14 cellular contexts compared by ENCODE assay signal in genomic region chr17:42340691-42341127, GRCh38. TPM values are rescaled to one million over a fixed set of nuclear protein-coding genes. Genes with fewer than 3 reads are reported as not detected.
DNase-seq lines count a peak whose midpoint lies in the region; ATAC-seq, FAIRE-seq and TF ChIP-seq lines count a peak whose summit lies in the region.
"Had no signal": no experiment of that assay in that cellular context is flagged by ENCODE, and none has a peak within 500 bp of the region (broad histone marks: within the 10 kb centered on the region; RNA-seq: fewer than 3 reads in every experiment).

No MANE protein-coding gene starts in this region.

- POLR2A ChIA-PET in WTC11 (lab: Charles Lee) (no interaction called here), HepG2 (lab: Yijun Ruan, JAX) (no interaction called here)

- TF ChIP-seq POLR2A in HepG2 (IDR thresholded peaks at IDR 0.05; ENCODE audit: insufficient read depth in 1 of 2, low read depth in 2 of 2, low read length in 2 of 2), result no peak

- no peak for TF ChIP-seq CTCF in WTC11 (IDR thresholded peaks at IDR 0.05)
- TF ChIP-seq CTCF in HepG2 (CRISPR knock-in tag; IDR thresholded peaks at IDR 0.05), result no peak

- H3K4me3 ChIP-seq in GM23248, result no peak overlapping the region
- H3K4me3 ChIP-seq in small intestine (ENCODE audit: low read depth in 1 of 2, low read length in 2 of 2), result no peak overlapping the region
- no peak overlapping the region for H3K4me3 ChIP-seq in HAP-1
- no peak overlapping the region for H3K4me3 ChIP-seq in HepG2 (replicated peaks in 1 of 3; ENCODE audit: insufficient read depth in 1 of 3, low read depth in 2 of 3, low read length in 3 of 3)
- H3K4me3 ChIP-seq: right lobe of liver had no signal

- intact Hi-C loops in HepG2 (cut with micrococcal nuclease; ENCODE audit: unreplicated experiment), result no loop called here

- peak overlapping the region; percentile 39 for H3K27ac Mint-ChIP-seq in WTC11
- peak overlapping the region; percentile 97 for H3K27ac Mint-ChIP-seq in activated naive CD4-positive, alpha-beta T cell treated with anti-CD3 and anti-CD28 coated beads, Interleukin-2, amount 50 U/mL, for 24 hours

- in situ Hi-C loops in GM23248 (cut with MboI), result no loop called here
- in situ Hi-C loops in HAP-1 (cut with MboI; ENCODE audit: low sequenced_read_pairs), result no loop called here
- in situ Hi-C loops in HepG2 (cut with HindIII; ENCODE audit: extremely low pct_ligation_motif_present, low pct_unique_long_range_greater_than_20kb), result no loop called here

- no peak for TF ChIP-seq RAD21 in HepG2 (CRISPR knock-in tag; IDR thresholded peaks at IDR 0.05)

- H3K4me3 Mint-ChIP-seq in WTC11, result no peak overlapping the region
- H3K4me3 Mint-ChIP-seq in activated naive CD4-positive, alpha-beta T cell treated with anti-CD3 and anti-CD28 coated beads, Interleukin-2, amount 50 U/mL, for 24 hours, result peak overlapping the region; percentile 71

- no peaks in the 10 kb centered on the region for H3K9me3 Mint-ChIP-seq in WTC11
- H3K9me3 Mint-ChIP-seq in activated naive CD4-positive, alpha-beta T cell treated with anti-CD3 and anti-CD28 coated beads, Interleukin-2, amount 50 U/mL, for 24 hours, result no peaks in the 10 kb centered on the region

- FAIRE-seq in small intestine (lab: Jason Lieb, UNC) (no peak), HepG2 (lab: Jason Lieb, UNC) (no peak)
- FAIRE-seq: colon, D721Med had no signal

- no peak for TF ChIP-seq EP300 in HepG2 (IDR thresholded peaks at IDR 0.05; ENCODE audit: low read depth in 2 of 2, low read length in 2 of 2)
- no peak for TF ChIP-seq EP300 in HepG2 (CRISPR knock-in tag; IDR thresholded peaks at IDR 0.05; ENCODE audit: borderline replicate concordance)

- H3K9me3 ChIP-seq in GM23248 (ENCODE audit: low read depth) (no peaks in the 10 kb centered on the region), small intestine (ENCODE audit: control insufficient read depth, low read depth) (no peaks in the 10 kb centered on the region), HAP-1 (no peaks in the 10 kb centered on the region), HepG2 (ENCODE audit: low read length) (no peaks in the 10 kb centered on the region)
- H3K9me3 ChIP-seq: right lobe of liver had no signal

- peaks cover 80% of the 10 kb centered on the region for H3K79me2 ChIP-seq in GM23248 (ENCODE audit: insufficient read depth)
- H3K79me2 ChIP-seq in HepG2 (ENCODE audit: insufficient read depth, low read length), result no peaks in the 10 kb centered on the region

- H3F3A ChIP-seq in GM23248 (ENCODE audit: insufficient read depth), result peaks cover 29% of the 10 kb centered on the region

- H3K36me3 Mint-ChIP-seq in WTC11, result peaks cover 51% of the 10 kb centered on the region
- peaks cover 24% of the 10 kb centered on the region for H3K36me3 Mint-ChIP-seq in activated naive CD4-positive, alpha-beta T cell treated with anti-CD3 and anti-CD28 coated beads, Interleukin-2, amount 50 U/mL, for 24 hours

- H3K36me3 ChIP-seq in GM23248 (ENCODE audit: low read depth) (peaks cover 57% of the 10 kb centered on the region), small intestine (ENCODE audit: control insufficient read depth in 2 of 2, insufficient read depth in 2 of 2, low read length in 2 of 2) (peaks cover 10 to 17% of the 10 kb centered on the region in 2 donors), HAP-1 (replicated peaks) (peaks cover 34% of the 10 kb centered on the region), HepG2 (replicated peaks in 1 of 2; ENCODE audit: control insufficient read depth in 1 of 2, insufficient read depth in 2 of 2, low read length in 2 of 2) (peaks cover 33 to 76% of the 10 kb centered on the region in 2 experiments)

- no peaks in the 10 kb centered on the region for H3K27me3 ChIP-seq in GM23248 (replicated peaks; ENCODE audit: insufficient read depth)
- H3K27me3 ChIP-seq in small intestine (ENCODE audit: control insufficient read depth in 2 of 2, insufficient read depth in 2 of 2, low read length in 2 of 2), result no peaks in the 10 kb centered on the region
- H3K27me3 ChIP-seq in HAP-1 (ENCODE audit: low read depth), result no peaks in the 10 kb centered on the region
- no peaks in the 10 kb centered on the region for H3K27me3 ChIP-seq in HepG2 (ENCODE audit: control insufficient read depth in 1 of 2, insufficient read depth in 2 of 2, low read length in 2 of 2)
- H3K27me3 ChIP-seq: right lobe of liver had no signal

- ATAC-seq in WTC11, result no peak
- ATAC-seq in HepG2, result no peak
- ATAC-seq in HG03139 (IDR thresholded peaks at IDR 0.05; ENCODE audit: unreplicated experiment), result no peak

- DNase-seq in GM23248 (peak; percentile 20), WTC11 (ENCODE audit: low spot score) (no peak), small intestine (no peak), HAP-1 (ENCODE audit: low spot score in 2 of 2) (no peak), HepG2 (ENCODE audit: low spot score) (no peak), NCI-H2171 (lab: John Stamatoyannopoulos, UW) (no peak)
- DNase-seq: glutamatergic neuron, mammary epithelial cell, NCI-H446, right lobe of liver had no signal

- H3K9ac ChIP-seq in GM23248 (no peak overlapping the region), HepG2 (ENCODE audit: insufficient read depth, low read depth, low read length) (no peak overlapping the region)

- no peaks in the 10 kb centered on the region for H4K20me1 ChIP-seq in GM23248 (ENCODE audit: insufficient read depth)
- H4K20me1 ChIP-seq in HepG2 (ENCODE audit: insufficient read depth, low read length), result no peaks in the 10 kb centered on the region

- peaks cover 3% of the 10 kb centered on the region; the same call in 1 of the 2 replicates for H3K4me1 Mint-ChIP-seq in WTC11
- peaks cover 58% of the 10 kb centered on the region for H3K4me1 Mint-ChIP-seq in activated naive CD4-positive, alpha-beta T cell treated with anti-CD3 and anti-CD28 coated beads, Interleukin-2, amount 50 U/mL, for 24 hours

- no peak overlapping the region for H2AFZ ChIP-seq in GM23248
- H2AFZ ChIP-seq in HepG2 (ENCODE audit: low read length), result no peak overlapping the region

- H3K4me1 ChIP-seq in GM23248 (ENCODE audit: insufficient read depth) (peaks cover 15% of the 10 kb centered on the region), small intestine (ENCODE audit: control insufficient read depth in 2 of 2, insufficient read depth in 1 of 2, low read depth in 1 of 2, low read length in 1 of 2) (no peaks in the 10 kb centered on the region), HAP-1 (no peaks in the 10 kb centered on the region), HepG2 (ENCODE audit: insufficient read depth, low read length) (peaks cover 6% of the 10 kb centered on the region; the same call in 1 of the 2 replicates)
- H3K4me1 ChIP-seq: right lobe of liver had no signal

- H3K27me3 Mint-ChIP-seq in WTC11 (ENCODE audit: low read depth), result no peaks in the 10 kb centered on the region
- H3K27me3 Mint-ChIP-seq in activated naive CD4-positive, alpha-beta T cell treated with anti-CD3 and anti-CD28 coated beads, Interleukin-2, amount 50 U/mL, for 24 hours, result no peaks in the 10 kb centered on the region

- CTCF ChIA-PET in WTC11 (lab: Charles Lee) (interaction anchor here (0.7 to 1.4 kb wide), 3 partner anchors 48 to 82 kb away, joined by 3 to 4 read pairs (median 3); partner anchors contain the start of genes CAVIN1 and STAT3), HepG2 (lab: Yijun Ruan, JAX; ENCODE audit: low intra/inter-chr PET ratio, low total read pairs) (no interaction called here)

- no peaks in the 10 kb centered on the region for H3K9me2 ChIP-seq in GM23248 (ENCODE audit: insufficient read depth)

- no peak overlapping the region for H3K27ac ChIP-seq in GM23248
- peak overlapping the region; percentile 13 to 36 for H3K27ac ChIP-seq in small intestine (ENCODE audit: low read depth in 1 of 2, low read length in 1 of 2)
- no peak overlapping the region for H3K27ac ChIP-seq in HepG2 (ENCODE audit: extremely low read length, insufficient read depth, low read length)
- H3K27ac ChIP-seq: right lobe of liver had no signal

- H3K4me2 ChIP-seq in GM23248 (ENCODE audit: unreplicated experiment) (no peak overlapping the region), HepG2 (ENCODE audit: low read depth, low read length) (no peak overlapping the region)

- no TSS peak for BruUV-seq in HepG2 (replicated peaks; lab: Mats Ljungman, UMichigan)

RNA-seq across cellular contexts. Expression of gene STAT3, which starts 47.5 kb away (rescaled TPM):
- total RNA-seq in GM23248 (2014; rRNA removed; shearing (Covaris generic)), result 79.4 and 84.1 TPM in 2 replicates
- polyA plus RNA-seq in GM23248 (2016; fragmentation: Nextera tagmentation; extraction: Ambion mirVana), result 112 and 115 TPM in 2 replicates
- 74.4 to 98.0 TPM (median 74.9 TPM) in 3 replicates for total RNA-seq in WTC11 (2021)
- polyA plus RNA-seq in small intestine, result 10 to 100 TPM; 49.0 to 76.5 (median 55.7) TPM
- total RNA-seq in HepG2 (2016; rRNA removed; fragmentation: Illumina TruSeq; extraction: Trizol), result 61.8 and 82.7 TPM in 2 replicates
- total RNA-seq in HepG2 (2016; cell fraction: cytosol; rRNA removed; fragmentation: Illumina TruSeq; extraction: Trizol; ENCODE audit: low read depth), result 23.1 and 26.5 TPM in 2 replicates
- total RNA-seq in HepG2 (2016; cell fraction: insoluble cytoplasmic fraction; rRNA removed; fragmentation: Illumina TruSeq; extraction: Trizol), result 58.0 and 68.3 TPM in 2 replicates
- 26.8 TPM in 2 replicates for total RNA-seq in HepG2 (2016; cell fraction: membrane; rRNA removed; fragmentation: Illumina TruSeq; extraction: Trizol)
- total RNA-seq in HepG2 (2016; cell fraction: nucleus; rRNA removed; fragmentation: Illumina TruSeq; extraction: Trizol), result 59.3 and 64.3 TPM in 2 replicates
- polyA plus RNA-seq in HepG2 (2011; rRNA removed), result 62.4 and 65.3 TPM in 2 replicates
- 50.3 and 62.8 TPM in 2 replicates for polyA plus RNA-seq in HepG2 (2011; cell fraction: cytosol; rRNA removed)
- 68.4 and 82.3 TPM in 2 replicates for polyA plus RNA-seq in HepG2 (2011; cell fraction: nucleus; rRNA removed)
- polyA plus RNA-seq in HepG2 (2012), result 46.3 and 77.9 TPM in 2 replicates
- polyA plus RNA-seq in HepG2 (2016; cell fraction: cytosol; fragmentation: Illumina TruSeq; extraction: Trizol; ENCODE audit: low read depth), result 3.6 TPM in 2 replicates
- 45.6 and 57.1 TPM in 2 replicates for polyA plus RNA-seq in HepG2 (2016; cell fraction: insoluble cytoplasmic fraction; fragmentation: Illumina TruSeq; extraction: Trizol; ENCODE audit: low read depth)
- polyA plus RNA-seq in HepG2 (2016; cell fraction: membrane; fragmentation: Illumina TruSeq; extraction: Trizol; ENCODE audit: low read depth), result 8.1 and 9.5 TPM in 2 replicates
- polyA plus RNA-seq in HepG2 (2016; cell fraction: nucleus; fragmentation: Illumina TruSeq; extraction: Trizol; ENCODE audit: insufficient read depth, low read depth), result 95.8 and 98.6 TPM in 2 replicates
- polyA minus RNA-seq in HepG2 (2011; rRNA and poly(A)+ RNA removed; ENCODE audit: low replicate concordance), result 96.9 and 98.7 TPM in 2 replicates
- 57.9 and 75.4 TPM in 2 replicates for polyA minus RNA-seq in HepG2 (2011; cell fraction: cytosol; rRNA and poly(A)+ RNA removed)
- polyA minus RNA-seq in HepG2 (2011; cell fraction: nucleus; rRNA and poly(A)+ RNA removed), result 74.4 and 95.5 TPM in 2 replicates

RNA-seq across cellular contexts. Expression of gene STAT5A, which starts 52.4 kb away (rescaled TPM):
- total RNA-seq in GM23248 (2014; rRNA removed; shearing (Covaris generic)), result 21.2 and 26.3 TPM in 2 replicates
- polyA plus RNA-seq in GM23248 (2016; fragmentation: Nextera tagmentation; extraction: Ambion mirVana) (6.7 and 6.8 TPM in 2 replicates), small intestine (10 to 100 TPM in 2 of 3 donors, 1 to 10 TPM in 1; 2.7 to 18.3 (median 11.3) TPM), HepG2 (2011; rRNA removed) (1.2 and 1.4 TPM in 2 replicates)
- total RNA-seq in WTC11 (2021) (6.6 to 10.9 TPM (median 9.7 TPM) in 3 replicates), HepG2 (2016; rRNA removed; fragmentation: Illumina TruSeq; extraction: Trizol) (4.1 and 4.5 TPM in 2 replicates)
- total RNA-seq in HepG2 (2016; cell fraction: cytosol; rRNA removed; fragmentation: Illumina TruSeq; extraction: Trizol; ENCODE audit: low read depth), result 1.5 and 1.6 TPM in 2 replicates
- total RNA-seq in HepG2 (2016; cell fraction: insoluble cytoplasmic fraction; rRNA removed; fragmentation: Illumina TruSeq; extraction: Trizol), result 2.4 and 3.2 TPM in 2 replicates
- 3.5 and 3.6 TPM in 2 replicates for total RNA-seq in HepG2 (2016; cell fraction: membrane; rRNA removed; fragmentation: Illumina TruSeq; extraction: Trizol)
- total RNA-seq in HepG2 (2016; cell fraction: nucleus; rRNA removed; fragmentation: Illumina TruSeq; extraction: Trizol), result 3.1 and 4.2 TPM in 2 replicates
- polyA plus RNA-seq in HepG2 (2011; cell fraction: cytosol; rRNA removed), result 1.3 and 1.4 TPM in 2 replicates
- polyA plus RNA-seq in HepG2 (2011; cell fraction: nucleus; rRNA removed), result 3.3 and 3.4 TPM in 2 replicates
- polyA plus RNA-seq in HepG2 (2012), result 3.9 and 7.9 TPM in 2 replicates
- polyA plus RNA-seq in HepG2 (2016; cell fraction: cytosol; fragmentation: Illumina TruSeq; extraction: Trizol; ENCODE audit: low read depth), result 1.2 and 1.4 TPM in 2 replicates
- polyA plus RNA-seq in HepG2 (2016; cell fraction: insoluble cytoplasmic fraction; fragmentation: Illumina TruSeq; extraction: Trizol; ENCODE audit: low read depth), result 2.4 and 3.3 TPM in 2 replicates
- polyA plus RNA-seq in HepG2 (2016; cell fraction: membrane; fragmentation: Illumina TruSeq; extraction: Trizol; ENCODE audit: low read depth), result 2.4 and 2.5 TPM in 2 replicates
- 3.2 and 4.2 TPM in 2 replicates for polyA plus RNA-seq in HepG2 (2016; cell fraction: nucleus; fragmentation: Illumina TruSeq; extraction: Trizol; ENCODE audit: insufficient read depth, low read depth)
- polyA minus RNA-seq in HepG2 (2011; rRNA and poly(A)+ RNA removed; ENCODE audit: low replicate concordance), result 6.3 and 24.5 TPM in 2 replicates
- 1.7 TPM in 2 replicates for polyA minus RNA-seq in HepG2 (2011; cell fraction: cytosol; rRNA and poly(A)+ RNA removed)
- 1.7 and 3.0 TPM in 2 replicates for polyA minus RNA-seq in HepG2 (2011; cell fraction: nucleus; rRNA and poly(A)+ RNA removed)

Comparison
In these comparisons a context has a peak if more than half of its experiments do, and no peak if none do; other contexts are left out.
1. H3K27ac ChIP-seq: peak in small intestine (2 of 2); none in GM23248 (single experiment) and HepG2 (single experiment).